1 cellular context compared by ENCODE assay signal in genomic region chr18:47422524-47422923, GRCh38.
TF ChIP-seq lines count a peak whose summit lies in the region.

No MANE protein-coding gene starts in this region.

TF ChIP-seq in GM23338, 12 proteins besides CTCF, POLR2A, EP300 and RAD21 (continued from another document):
- TF ChIP-seq ZNF462 (CRISPR knock-in tag; IDR thresholded peaks at IDR 0.05) (no peak), ZNF114 (CRISPR knock-in tag; IDR thresholded peaks at IDR 0.05) (no peak), EZH2 (IDR thresholded peaks at IDR 0.05; ENCODE audit: low read depth, unreplicated experiment) (no peak), EZH2phosphoT487 (IDR thresholded peaks at IDR 0.05; ENCODE audit: unreplicated experiment) (no peak), CREB1 (CRISPR knock-in tag; IDR thresholded peaks at IDR 0.05; ENCODE audit: low read depth) (no peak)
TF ChIP-seq in GM23338: peak in this region for 0.
